Comparison of ENCODE assay signal across 13 cellular contexts in genomic region chr6:30364591-30364990, GRCh38. TPM values are rescaled to one million over a fixed set of nuclear protein-coding genes. Genes with fewer than 3 reads are reported as not detected.
A peak's percentile ranks its signal among the peaks of the same experiment; 100 is the strongest.
DNase-seq lines count a peak whose midpoint lies in the region; ATAC-seq, FAIRE-seq and TF ChIP-seq lines count a peak whose summit lies in the region.
"Had no signal": no experiment of that assay in that cellular context is flagged by ENCODE, and none has a peak within 500 bp of the region (broad histone marks: within the 10 kb centered on the region; RNA-seq: fewer than 3 reads in every experiment).

No MANE protein-coding gene starts in this region.

- H3K9me3 ChIP-seq in PC-9 (ENCODE audit: insufficient read depth, low read depth) = no peaks in the 10 kb centered on the region
- H3K9me3 ChIP-seq in keratinocyte (ENCODE audit: control insufficient read depth, low read depth, low read length) = no peaks in the 10 kb centered on the region
- H3K9me3 ChIP-seq: MG63, thyroid gland had no signal

- no peak for ATAC-seq in HG03175 (IDR thresholded peaks at IDR 0.05; ENCODE audit: unreplicated experiment)

- no peak overlapping the region for H3K27ac ChIP-seq in PC-9
- H3K27ac ChIP-seq in keratinocyte (ENCODE audit: control insufficient read depth, insufficient read depth, low read length) = no peak overlapping the region
- H3K27ac ChIP-seq: thyroid gland had no signal

- H3K4me3 ChIP-seq in PC-9 (no peak overlapping the region), keratinocyte (ENCODE audit: control insufficient read depth in 2 of 3, extremely low read depth in 1 of 3, insufficient read depth in 2 of 3, low read depth in 1 of 3, low read length in 3 of 3) (no peak overlapping the region)
- H3K4me3 ChIP-seq: MG63, thyroid gland had no signal

- no peaks in the 10 kb centered on the region for H3K9me2 ChIP-seq in PC-9 (ENCODE audit: insufficient read depth)

- H3K4me2 ChIP-seq in PC-9 (no peak overlapping the region), keratinocyte (ENCODE audit: control insufficient read depth, extremely low read depth, insufficient read depth, low read depth, low read length) (no peak overlapping the region)

- intact Hi-C loops in PC-9 (cut with micrococcal nuclease; ENCODE audit: unreplicated experiment) = no loop called here

- DNase-seq in DMS53 treated with DMSO at 0.1 percent for 48 hours (lab: John Stamatoyannopoulos, UW; ENCODE audit: unreplicated experiment) = peak; percentile 48
- no peak for DNase-seq in GM13977 (ENCODE audit: low spot score)
- DNase-seq in PC-9 = no peak
- DNase-seq in keratinocyte (ENCODE audit: low read depth, low spot score) = no peak
- no peak for DNase-seq in AG20443 (ENCODE audit: low spot score)
- DNase-seq in inferior parietal cortex (ENCODE audit: extremely low spot score) = no peak
- DNase-seq: activated B cell treated with CpG ODN at 0.5 μM for 24 hours, hippocampal formation, MG63, Right ventricle myocardium superior, thyroid gland had no signal

- in situ Hi-C loops in GM13977 (cut with MboI; ENCODE audit: low pct_unique_long_range_greater_than_20kb, low sequenced_read_pairs, unreplicated experiment) = no loop called here

- H3K27me3 ChIP-seq in PC-9 (ENCODE audit: insufficient read depth, low read depth) (peaks cover 89% of the 10 kb centered on the region), keratinocyte (ENCODE audit: control insufficient read depth, extremely low read depth, insufficient read depth, low read length) (peaks cover 36% of the 10 kb centered on the region)
- H3K27me3 ChIP-seq: thyroid gland had no signal

- H3K9ac ChIP-seq in keratinocyte (ENCODE audit: control insufficient read depth, extremely low read depth, insufficient read depth, low read length) = no peak overlapping the region

- TF ChIP-seq CTCF in GM13977 (IDR thresholded peaks at IDR 0.05; ENCODE audit: extremely low read depth, insufficient read depth, missing control alignments) (peak; percentile 35), PC-9 (conservative IDR thresholded peaks at IDR 0.05) (peak; percentile 48; the same call in 1 of the 2 replicates), keratinocyte (optimal IDR thresholded peaks at IDR 0.05 in 1 of 3, IDR thresholded peaks at IDR 0.05 in 1 of 3, conservative IDR thresholded peaks at IDR 0.05 in 1 of 3; ENCODE audit: extremely low read depth in 1 of 3, insufficient read depth in 2 of 3, low read length in 3 of 3) (peak in 2 of 3 experiments; percentile 28 to 36)

- no peaks in the 10 kb centered on the region for H3K79me2 ChIP-seq in PC-9 (ENCODE audit: low read depth)
- H3K79me2 ChIP-seq in keratinocyte (ENCODE audit: control insufficient read depth, insufficient read depth, low read length) = no peaks in the 10 kb centered on the region

- H4K20me1 ChIP-seq in PC-9 (ENCODE audit: insufficient read depth) (no peaks in the 10 kb centered on the region), keratinocyte (ENCODE audit: control insufficient read depth, extremely low read depth, insufficient read depth, low read length) (no peaks in the 10 kb centered on the region)

- H2AFZ ChIP-seq in PC-9 = no peak overlapping the region
- H2AFZ ChIP-seq in keratinocyte (ENCODE audit: control insufficient read depth, low read length) = no peak overlapping the region

- dilution Hi-C loops in keratinocyte (cut with MboI; ENCODE audit: extremely low pct_ligation_motif_present, low sequenced_read_pairs) = no loop called here

- no peaks in the 10 kb centered on the region for H3K4me1 ChIP-seq in PC-9 (replicated peaks; ENCODE audit: insufficient read depth)
- H3K4me1 ChIP-seq in keratinocyte (ENCODE audit: control insufficient read depth, extremely low read depth, insufficient read depth, low read length) = no peaks in the 10 kb centered on the region
- H3K4me1 ChIP-seq: thyroid gland had no signal

- CTCF ChIA-PET in PC-9 (lab: Charles Lee) = no interaction called here

- no peak for FAIRE-seq in keratinocyte (lab: Jason Lieb, UNC)
- FAIRE-seq: GM12892 had no signal

- no peaks in the 10 kb centered on the region for H3K36me3 ChIP-seq in PC-9 (ENCODE audit: low read depth)
- H3K36me3 ChIP-seq in keratinocyte (ENCODE audit: control insufficient read depth in 2 of 2, extremely low read depth in 1 of 2, insufficient read depth in 2 of 2, low read length in 2 of 2) = no peaks in the 10 kb centered on the region
- H3K36me3 ChIP-seq: MG63, thyroid gland had no signal

- no peaks in the 10 kb centered on the region for H3K9me1 ChIP-seq in keratinocyte (ENCODE audit: control insufficient read depth, extremely low read depth, insufficient read depth, low read length)

- POLR2A ChIA-PET in PC-9 (lab: Charles Lee; ENCODE audit: unreplicated experiment) = no interaction called here

- no peaks in the 10 kb centered on the region for H3F3A ChIP-seq in PC-9 (ENCODE audit: insufficient read depth, low read depth)

- no TSS peak for BruUV-seq in PC-9 (replicated peaks; lab: Mats Ljungman, UMichigan)

RNA-seq across cellular contexts. Expression of gene RPP21, which starts 19.6 kb away (rescaled TPM):
- total RNA-seq in PC-9 (2021) = 58.9 and 72.5 TPM in 2 replicates
- 25.7 to 40.5 TPM (median 26.8 TPM) in 3 replicates for polyA plus RNA-seq in keratinocyte
- polyA plus RNA-seq in keratinocyte (2011; ENCODE audit: low read depth) = 11.4 TPM
- polyA plus RNA-seq in keratinocyte (2011; cell fraction: cytosol; rRNA removed) = 16.8 and 42.1 TPM in 2 replicates
- 24.3 and 31.3 TPM in 2 replicates for polyA plus RNA-seq in keratinocyte (2011; cell fraction: nucleus; rRNA removed)
- polyA plus RNA-seq in keratinocyte (2012; ENCODE audit: low replicate concordance) = 43.3 and 61.2 TPM in 2 replicates
- polyA minus RNA-seq in keratinocyte = 5.8 to 24.4 TPM (median 11.1 TPM) in 3 replicates
- polyA minus RNA-seq in keratinocyte (2011; cell fraction: cytosol; rRNA and poly(A)+ RNA removed) = 28.8 TPM
- polyA minus RNA-seq in keratinocyte (2011; cell fraction: nucleus; rRNA and poly(A)+ RNA removed) = 2.7 and 5.9 TPM in 2 replicates

RNA-seq across cellular contexts. Expression of gene TRIM39, which starts 37.9 kb away (rescaled TPM):
- 12.5 and 14.4 TPM in 2 replicates for total RNA-seq in PC-9 (2021)
- polyA plus RNA-seq in keratinocyte = 6.4 to 7.9 TPM (median 7.4 TPM) in 3 replicates
- 15.0 TPM for polyA plus RNA-seq in keratinocyte (2011; ENCODE audit: low read depth)
- polyA plus RNA-seq in keratinocyte (2011; cell fraction: cytosol; rRNA removed) = 5.9 and 6.5 TPM in 2 replicates
- 15.6 and 17.0 TPM in 2 replicates for polyA plus RNA-seq in keratinocyte (2011; cell fraction: nucleus; rRNA removed)
- polyA plus RNA-seq in keratinocyte (2012; ENCODE audit: low replicate concordance) = 6.7 and 8.1 TPM in 2 replicates
- 5.6 to 7.9 TPM (median 6.3 TPM) in 3 replicates for polyA minus RNA-seq in keratinocyte
- polyA minus RNA-seq in keratinocyte (2011; cell fraction: cytosol; rRNA and poly(A)+ RNA removed) = 3.5 TPM
- polyA minus RNA-seq in keratinocyte (2011; cell fraction: nucleus; rRNA and poly(A)+ RNA removed) = 5.7 and 6.3 TPM in 2 replicates
